8 cellular contexts compared by ENCODE assay signal in genomic region chr16:71723537-71724319, GRCh38. TPM values are rescaled to one million over a fixed set of nuclear protein-coding genes. Genes with fewer than 3 reads are reported as not detected.
DNase-seq lines count a peak whose midpoint lies in the region; ATAC-seq and TF ChIP-seq lines count a peak whose summit lies in the region.

No MANE protein-coding gene starts in this region.

- peaks cover 27 to 32% of the 10 kb centered on the region in 2 donors for H3K4me1 ChIP-seq in duodenal mucosa (ENCODE audit: control insufficient read depth in 1 of 2, insufficient read depth in 2 of 2, low read length in 2 of 2)
- H3K4me1 ChIP-seq in lung (ENCODE audit: control insufficient read depth in 2 of 2, insufficient read depth in 2 of 2, low read length in 2 of 2) = peaks cover 2 to 3% of the 10 kb centered on the region in 2 donors

- H3K27ac ChIP-seq in duodenal mucosa (ENCODE audit: low read depth, low read length) = peak overlapping the region; percentile 75
- H3K27ac ChIP-seq in lung (ENCODE audit: low read depth in 1 of 2, low read length in 1 of 2) = peak overlapping the region; percentile 76 to 94

- DNase-seq in AG10803 (ENCODE audit: low read depth) (peak; percentile 52), NCI-H524 treated with DMSO at 0.1 percent for 48 hours (lab: John Stamatoyannopoulos, UW) (peak; percentile 45), lung (ENCODE audit: low spot score) (peak; percentile 69)
- peak; percentile 73 to 77 for DNase-seq in activated CD4-positive, alpha-beta T cell treated with anti-CD3 and anti-CD28 coated beads, Interleukin-2, amount 50 U/mL, for 48 hours
- peak; percentile 40 to 72 (median 56) for DNase-seq in stimulated activated CD4-positive, alpha-beta T cell treated with anti-CD3 and anti-CD28 coated beads, TNF-alpha, amount 100 ng/mL, for 24 hours (ENCODE audit: low read depth in 3 of 3)

- peak; percentile 82 for ATAC-seq in GM18867 (IDR thresholded peaks at IDR 0.05; ENCODE audit: unreplicated experiment)
- ATAC-seq in HG03097 (IDR thresholded peaks at IDR 0.05; ENCODE audit: low FRiP score, unreplicated experiment) = peak; percentile 70
- ATAC-seq in lung (ENCODE audit: insufficient read depth, low FRiP score) = peak; percentile 89

- H3K9ac ChIP-seq in duodenal mucosa (ENCODE audit: low read depth in 1 of 2, low read length in 2 of 2) = peak overlapping the region; percentile 42 to 64

- 0 to 1% methylated on average over 60 to 104 of the region's 104 CpGs for WGBS in lung, 2 donors

- no peaks in the 10 kb centered on the region for H3K36me3 ChIP-seq in duodenal mucosa (ENCODE audit: control insufficient read depth in 1 of 2, insufficient read depth in 2 of 2, low read length in 2 of 2)
- H3K36me3 ChIP-seq in lung (ENCODE audit: control insufficient read depth in 2 of 2, insufficient read depth in 2 of 2, low read length in 2 of 2) = peaks cover 0 to 1% of the 10 kb centered on the region in 2 donors

- no peaks in the 10 kb centered on the region for H3K9me3 ChIP-seq in duodenal mucosa (ENCODE audit: control insufficient read depth in 1 of 2, low read length in 2 of 2)
- no peaks in the 10 kb centered on the region for H3K9me3 ChIP-seq in lung (ENCODE audit: control insufficient read depth in 2 of 2, insufficient read depth in 1 of 2, low read length in 1 of 2)

- no peak for TF ChIP-seq CTCF in AG10803 (conservative IDR thresholded peaks at IDR 0.05; ENCODE audit: low read length)
- no peak for TF ChIP-seq CTCF in lung (IDR thresholded peaks at IDR 0.05; ENCODE audit: control extremely low read depth, extremely low read depth)

- H3K4me3 ChIP-seq in AG10803 (ENCODE audit: low read length) (peak overlapping the region; percentile 79), duodenal mucosa (ENCODE audit: low read depth in 1 of 2, low read length in 2 of 2) (peak overlapping the region; percentile 80 to 86), lung (peak overlapping the region; percentile 94)

- H3K27me3 ChIP-seq in duodenal mucosa (ENCODE audit: control insufficient read depth in 1 of 2, insufficient read depth in 2 of 2, low read length in 2 of 2) (no peaks in the 10 kb centered on the region), lung (ENCODE audit: control insufficient read depth, insufficient read depth) (no peaks in the 10 kb centered on the region)

RNA-seq across cellular contexts. Expression of gene PHLPP2, which starts 0.8 kb away (rescaled TPM):
- 1 to 10 TPM; 5.3 to 6.5 TPM for total RNA-seq in lung
- 1 to 10 TPM; 1.3 to 1.8 TPM for polyA plus RNA-seq in lung

Comparison
In these comparisons a context has a peak if more than half of its experiments do, and no peak if none do; other contexts are left out.
1. Peak in every context shown above with its lines: DNase-seq, ATAC-seq, H3K4me3 ChIP-seq and H3K27ac ChIP-seq.